31 cellular contexts compared by ENCODE assay signal in the genomic region with DNA sequence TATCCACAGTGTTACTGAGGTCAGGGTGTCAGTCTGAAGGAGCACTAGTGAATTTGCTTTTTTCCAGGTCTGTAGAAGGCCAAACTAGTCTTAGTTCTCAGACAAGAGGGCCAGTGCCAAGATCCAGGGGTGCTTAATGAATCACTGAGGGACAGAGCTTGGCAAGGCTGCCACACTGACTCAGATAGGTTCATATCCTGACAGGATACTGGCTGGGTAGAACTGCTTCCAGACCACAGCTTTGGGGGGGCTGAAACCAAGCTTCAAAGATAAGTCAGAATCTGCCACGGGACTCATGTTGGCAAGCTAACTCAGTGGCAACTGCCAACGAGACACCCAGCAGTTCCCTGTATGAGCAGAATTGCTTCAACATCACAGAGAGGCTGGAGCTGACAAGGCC.
DNase-seq lines count a peak whose midpoint lies in the region; ATAC-seq, FAIRE-seq and TF ChIP-seq lines count a peak whose summit lies in the region.
"Had no signal": no experiment of that assay in that cellular context is flagged by ENCODE, and none has a peak within 500 bp of the region (broad histone marks: within the 10 kb centered on the region; RNA-seq: fewer than 3 reads in every experiment).

No MANE protein-coding gene starts in this region.

- no TSS peak for BruUV-seq in endothelial cell of umbilical vein (replicated peaks; lab: Mats Ljungman, UMichigan)

- H3K4me3 Mint-ChIP-seq in type B pancreatic cell: no peak overlapping the region
- H3K4me3 Mint-ChIP-seq: activated CD4-positive, alpha-beta memory T cell treated with anti-CD3 and anti-CD28 coated beads, Interleukin-2, amount 10 ng/mL, durations not matched to agents 7 days and 5 days; central memory CD8-positive, alpha-beta T cell; nephron; stimulated activated memory B cell treated with anti-CD40 and anti-IgM and Interleukin-4, amounts not matched to agents 10 μg/mL and 1 μg/mL and 100 μg/mL, for 72 hours had no signal

- peaks cover 26% of the 10 kb centered on the region for H3K9me3 Mint-ChIP-seq in type B pancreatic cell
- H3K9me3 Mint-ChIP-seq: central memory CD8-positive, alpha-beta T cell had no signal

- POLR2A ChIA-PET in endothelial cell of umbilical vein (lab: Charles Lee): no interaction called here

- H3K27me3 Mint-ChIP-seq in type B pancreatic cell: no peaks in the 10 kb centered on the region
- H3K27me3 Mint-ChIP-seq: activated CD4-positive, alpha-beta memory T cell treated with anti-CD3 and anti-CD28 coated beads, Interleukin-2, amount 10 ng/mL, durations not matched to agents 7 days and 5 days; central memory CD8-positive, alpha-beta T cell; stimulated activated memory B cell treated with anti-CD40 and anti-IgM and Interleukin-4, amounts not matched to agents 10 μg/mL and 1 μg/mL and 100 μg/mL, for 72 hours had no signal

- H4K20me1 ChIP-seq in endothelial cell of umbilical vein (replicated peaks; ENCODE audit: control insufficient read depth, extremely low read depth, insufficient read depth, low read length): no peaks in the 10 kb centered on the region
- H4K20me1 ChIP-seq: BLaER1 treated with 17β-estradiol and CSF1 and Interleukin-3, amounts not matched to agents 10 nM and 100 nM had no signal

- H3K27me3 ChIP-seq in RWPE2 (ENCODE audit: insufficient read depth, poor library complexity, severe bottlenecking) (no peaks in the 10 kb centered on the region), endothelial cell of umbilical vein (ENCODE audit: control insufficient read depth in 2 of 2, insufficient read depth in 2 of 2, low read length in 2 of 2) (no peaks in the 10 kb centered on the region)
- H3K27me3 ChIP-seq: adrenal gland; BLaER1 treated with 17β-estradiol and CSF1 and Interleukin-3, amounts not matched to agents 10 nM and 100 nM; pancreas; right atrium auricular region; spleen had no signal

- peak overlapping the region; percentile 27 for H2AFZ ChIP-seq in endothelial cell of umbilical vein (ENCODE audit: low read depth, low read length)
- H2AFZ ChIP-seq: GM23248 had no signal

- dilution Hi-C loops in endothelial cell of umbilical vein (cut with MboI; ENCODE audit: extremely low pct_ligation_motif_present, low sequenced_read_pairs): no loop called here

- peak; percentile 64; the same call in 2 of the 3 replicates for ATAC-seq in RWPE2 (ENCODE audit: low read depth)
- ATAC-seq: activated CD4-positive, CD25-positive, alpha-beta regulatory T cell treated with anti-CD3 and anti-CD28 coated beads, Interleukin-2, amount 50 U/mL, for 24 hours; GM12878; pancreas; stimulated activated memory B cell treated with anti-CD40 and anti-IgM and Interleukin-4, amounts not matched to agents 10 μg/mL and 1 μg/mL and 100 μg/mL, for 72 hours had no signal

- H3K4me1 ChIP-seq in RWPE2 (ENCODE audit: insufficient read depth, poor library complexity, severe bottlenecking): no peaks in the 10 kb centered on the region
- H3K4me1 ChIP-seq in endothelial cell of umbilical vein (ENCODE audit: control insufficient read depth, extremely low read depth, insufficient read depth, low read length): no peaks in the 10 kb centered on the region
- H3K4me1 ChIP-seq: adrenal gland; BLaER1 treated with 17β-estradiol and CSF1 and Interleukin-3, amounts not matched to agents 10 nM and 100 nM; pancreas; right atrium auricular region; spleen had no signal

- no peaks in the 10 kb centered on the region for H3K79me2 ChIP-seq in endothelial cell of umbilical vein (ENCODE audit: control insufficient read depth, insufficient read depth, low read length)

- no peaks in the 10 kb centered on the region for H3K9me3 ChIP-seq in RWPE2 (ENCODE audit: severe bottlenecking)
- peaks cover 2% of the 10 kb centered on the region for H3K9me3 ChIP-seq in endothelial cell of umbilical vein (replicated peaks; ENCODE audit: control insufficient read depth, insufficient read depth, low read length)
- H3K9me3 ChIP-seq: adrenal gland, pancreas had no signal

- no peak for TF ChIP-seq CTCF in RWPE2 (IDR thresholded peaks at IDR 0.05; ENCODE audit: poor library complexity, severe bottlenecking)
- no peak for TF ChIP-seq CTCF in endothelial cell of umbilical vein (IDR thresholded peaks at IDR 0.05; ENCODE audit: extremely low read depth in 1 of 2, insufficient read depth in 1 of 2, low read depth in 1 of 2, low read length in 2 of 2)
- no peak for TF ChIP-seq CTCF in type B pancreatic cell (conservative IDR thresholded peaks at IDR 0.05)

- TF ChIP-seq POLR2A in endothelial cell of umbilical vein (IDR thresholded peaks at IDR 0.05; ENCODE audit: low read depth, low read length): no peak

- no peak overlapping the region for H3K9ac ChIP-seq in endothelial cell of umbilical vein (replicated peaks; ENCODE audit: extremely low read depth, insufficient read depth, low read length)
- H3K9ac ChIP-seq: BLaER1 treated with 17β-estradiol and CSF1 and Interleukin-3, amounts not matched to agents 10 nM and 100 nM; GM23248 had no signal

- no peaks in the 10 kb centered on the region for H3K9me1 ChIP-seq in endothelial cell of umbilical vein (replicated peaks; ENCODE audit: control insufficient read depth, extremely low read depth, insufficient read depth, low read length)

- no peak overlapping the region for H3K27ac Mint-ChIP-seq in type B pancreatic cell
- H3K27ac Mint-ChIP-seq: activated CD4-positive, alpha-beta memory T cell treated with anti-CD3 and anti-CD28 coated beads, Interleukin-2, amount 10 ng/mL, durations not matched to agents 7 days and 5 days; nephron; stimulated activated memory B cell treated with anti-CD40 and anti-IgM and Interleukin-4, amounts not matched to agents 10 μg/mL and 1 μg/mL and 100 μg/mL, for 72 hours had no signal

- H3K4me3 ChIP-seq in RWPE2 (ENCODE audit: severe bottlenecking) (no peak overlapping the region), endothelial cell of umbilical vein (replicated peaks in 1 of 3; ENCODE audit: insufficient read depth in 1 of 3, low read depth in 1 of 3, low read length in 3 of 3) (no peak overlapping the region)
- H3K4me3 ChIP-seq: adrenal gland; BLaER1 treated with 17β-estradiol and CSF1 and Interleukin-3, amounts not matched to agents 10 nM and 100 nM; GM12878; GM23248; pancreas; right atrium auricular region; spleen had no signal

- no peaks in the 10 kb centered on the region for H3K4me1 Mint-ChIP-seq in type B pancreatic cell (ENCODE audit: unreplicated experiment)
- H3K4me1 Mint-ChIP-seq: activated CD4-positive, alpha-beta memory T cell treated with anti-CD3 and anti-CD28 coated beads, Interleukin-2, amount 10 ng/mL, durations not matched to agents 7 days and 5 days; central memory CD8-positive, alpha-beta T cell; nephron; stimulated activated memory B cell treated with anti-CD40 and anti-IgM and Interleukin-4, amounts not matched to agents 10 μg/mL and 1 μg/mL and 100 μg/mL, for 72 hours had no signal

- CTCF ChIA-PET in endothelial cell of umbilical vein (lab: Charles Lee): interaction anchor here (1.1 kb wide), 1 partner anchor 276 kb away, joined by 3 read pairs; no protein-coding TSS in a partner anchor

- H3K36me3 Mint-ChIP-seq in type B pancreatic cell: no peaks in the 10 kb centered on the region
- H3K36me3 Mint-ChIP-seq: stimulated activated memory B cell treated with anti-CD40 and anti-IgM and Interleukin-4, amounts not matched to agents 10 μg/mL and 1 μg/mL and 100 μg/mL, for 72 hours had no signal

- FAIRE-seq in endothelial cell of umbilical vein (lab: Jason Lieb, UNC): no peak
- FAIRE-seq: GM12878, pancreas had no signal

- peak; percentile 20 for DNase-seq in HS-5 (ENCODE audit: low read depth)
- no peak for DNase-seq in RWPE2 (ENCODE audit: low spot score)
- peak; percentile 16 for DNase-seq in endothelial cell of umbilical vein (ENCODE audit: low read depth, low spot score)
- DNase-seq in kidney tubule cell (ENCODE audit: low spot score): peak; percentile 45
- DNase-seq in epidermal melanocyte (ENCODE audit: insufficient read length, low spot score): no peak
- no peak for DNase-seq in type B pancreatic cell (ENCODE audit: extremely low spot score, unreplicated experiment)
- DNase-seq in DMS53 (lab: John Stamatoyannopoulos, UW): no peak
- no peak for DNase-seq in activated naive CD4-positive, alpha-beta T cell treated with anti-CD3 and anti-CD28 coated beads, Interleukin-2, amount 50 U/mL, for 16 hours
- DNase-seq: activated CD4-positive, alpha-beta memory T cell treated with anti-CD3 and anti-CD28 coated beads, Interleukin-2, amount 10 ng/mL, durations not matched to agents 7 days and 5 days; activated gamma-delta T cell treated with Interleukin-2 at 50 U/mL for 16 hours; activated T-cell treated with anti-CD3 and anti-CD28 coated beads, Interleukin-2, amount 50 U/mL, for 1 hour; adrenal gland; COR-L47; DND-41; GM23248; islet precursor cell; NCI-H1092 treated with DMSO at 0.1 percent for 48 hours; NCI-H2029 treated with DMSO at 0.1 percent for 48 hours; NCI-H226; NCI-H82; pancreas; Right ventricle myocardium superior; spleen; stimulated activated CD4-positive, alpha-beta T cell treated with anti-CD3 and anti-CD28 coated beads, Interleukin-4, amount 100 ng/mL, for 1 hour had no signal

- no peak overlapping the region for H3K4me2 ChIP-seq in endothelial cell of umbilical vein (ENCODE audit: insufficient read depth, low read length)
- H3K4me2 ChIP-seq: BLaER1 treated with 17β-estradiol and CSF1 and Interleukin-3, amounts not matched to agents 10 nM and 100 nM had no signal

- intact Hi-C loops in endothelial cell of umbilical vein (cut with micrococcal nuclease): no loop called here

- H3K36me3 ChIP-seq in RWPE2 (ENCODE audit: low read depth) (no peaks in the 10 kb centered on the region), endothelial cell of umbilical vein (ENCODE audit: control insufficient read depth in 2 of 2, extremely low read depth in 1 of 2, insufficient read depth in 2 of 2, low read length in 2 of 2) (no peaks in the 10 kb centered on the region)
- H3K36me3 ChIP-seq: adrenal gland; BLaER1 treated with 17β-estradiol and CSF1 and Interleukin-3, amounts not matched to agents 10 nM and 100 nM; pancreas; right atrium auricular region; spleen had no signal

- H3K27ac ChIP-seq in RWPE2 (ENCODE audit: poor library complexity, severe bottlenecking): no peak overlapping the region
- no peak overlapping the region for H3K27ac ChIP-seq in endothelial cell of umbilical vein (ENCODE audit: insufficient read depth, low read depth, low read length)
- H3K27ac ChIP-seq: adrenal gland; BLaER1 treated with 17β-estradiol and CSF1 and Interleukin-3, amounts not matched to agents 10 nM and 100 nM; GM23248; pancreas; right atrium auricular region; spleen had no signal

TF ChIP-seq in endothelial cell of umbilical vein, 7 proteins besides CTCF, POLR2A, EP300 and RAD21:
- TF ChIP-seq POLR2AphosphoS5 (IDR thresholded peaks at IDR 0.05; ENCODE audit: insufficient read depth, low read depth, low read length): no peak
- TF ChIP-seq FOS (IDR thresholded peaks at IDR 0.05; ENCODE audit: borderline replicate concordance, insufficient read depth, low read length): peak; percentile 42
- TF ChIP-seq GATA2 (IDR thresholded peaks at IDR 0.05; ENCODE audit: insufficient read depth, insufficient read length, low read depth, low read length): peak; percentile 21
TF ChIP-seq in endothelial cell of umbilical vein: peak in this region for 2.

Comparison
In these comparisons a context has a peak if more than half of its experiments do, and no peak if none do; other contexts are left out.
1. DNase-seq: peak in HS-5 (single experiment), endothelial cell of umbilical vein (single experiment) and kidney tubule cell (single experiment); none in RWPE2 (single experiment), epidermal melanocyte (single experiment), type B pancreatic cell (single experiment), DMS53 (single experiment) and activated naive CD4-positive, alpha-beta T cell treated with anti-CD3 and anti-CD28 coated beads, Interleukin-2, amount 50 U/mL, for 16 hours (single experiment).